ENCODE assay signal across 1 cellular context in genomic region chr22:40594924-40595323, GRCh38.
A peak's percentile ranks its signal among the peaks of the same experiment; 100 is the strongest.
TF ChIP-seq lines count a peak whose summit lies in the region.

No MANE protein-coding gene starts in this region.

TF ChIP-seq in H1, 55 proteins besides CTCF, POLR2A, EP300 and RAD21:
- peak; percentile 68; the same call in 1 of the 2 replicates for TF ChIP-seq CEBPB (IDR thresholded peaks at IDR 0.05; ENCODE audit: low read depth, low read length)
- no peak for TF ChIP-seq RXRA (IDR thresholded peaks at IDR 0.05; ENCODE audit: insufficient read depth, low read depth, low read length)
